Comparison of ENCODE assay signal across 21 cellular contexts in the genomic region with DNA sequence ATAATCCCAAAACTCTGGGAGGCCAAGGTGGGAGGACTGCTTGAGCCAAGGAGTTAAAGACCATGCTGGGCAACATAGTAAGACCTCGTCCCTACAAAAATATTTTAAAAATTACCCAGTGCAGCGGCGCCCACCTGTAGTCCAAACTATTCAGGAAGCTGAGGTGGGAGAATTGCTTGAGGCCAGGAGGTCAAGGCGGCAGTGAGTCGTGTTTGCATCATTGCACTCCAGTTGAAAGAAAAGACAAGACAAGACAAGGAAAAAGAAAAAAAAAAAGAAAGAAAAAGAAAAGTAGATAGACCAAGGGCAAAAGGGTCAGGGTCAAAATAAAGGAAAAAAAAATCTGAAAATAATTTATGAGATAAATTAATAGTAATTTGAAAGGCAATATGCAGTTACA. TPM values are rescaled to one million over a fixed set of nuclear protein-coding genes. Genes with fewer than 3 reads are reported as not detected.
DNase-seq lines count a peak whose midpoint lies in the region; ATAC-seq, FAIRE-seq and TF ChIP-seq lines count a peak whose summit lies in the region.
"Had no signal": no experiment of that assay in that cellular context is flagged by ENCODE, and none has a peak within 500 bp of the region (broad histone marks: within the 10 kb centered on the region; RNA-seq: fewer than 3 reads in every experiment).

No MANE protein-coding gene starts in this region.

- peaks cover 19% of the 10 kb centered on the region for H4K20me1 ChIP-seq in HepG2 (ENCODE audit: insufficient read depth, low read length)
- H4K20me1 ChIP-seq in GM23338 (replicated peaks; ENCODE audit: insufficient read depth), result no peaks in the 10 kb centered on the region; the same call in none of the 2 replicates

- H2AFZ ChIP-seq in HepG2 (ENCODE audit: low read length) (no peak overlapping the region), GM23338 (no peak overlapping the region)

- H3K9me2 ChIP-seq in GM23338 (ENCODE audit: insufficient read depth), result peaks cover 3% of the 10 kb centered on the region; the same call in 1 of the 2 replicates

- H3K27me3 Mint-ChIP-seq in GM23338 (ENCODE audit: insufficient read depth, low read depth, poor library complexity), result peaks cover 4% of the 10 kb centered on the region

- H3K36me3 ChIP-seq in HepG2 (replicated peaks in 1 of 2; ENCODE audit: control insufficient read depth in 1 of 2, insufficient read depth in 2 of 2, low read length in 2 of 2) (peaks cover 0 to 6% of the 10 kb centered on the region in 2 experiments; a peak in 1 of 5 replicates), right lobe of liver (peaks cover 0 to 10% (median 0%) of the 10 kb centered on the region in 4 donors), GM23338 (ENCODE audit: insufficient read depth) (no peaks in the 10 kb centered on the region), ovary (no peaks in the 10 kb centered on the region)

- H3F3A ChIP-seq in GM23338 (replicated peaks; ENCODE audit: low read depth), result no peaks in the 10 kb centered on the region

- H3K9me3 ChIP-seq in HepG2 (ENCODE audit: low read length) (no peaks in the 10 kb centered on the region), right lobe of liver (no peaks in the 10 kb centered on the region), ovary (no peaks in the 10 kb centered on the region)
- H3K9me3 ChIP-seq: A549 had no signal

- no peak overlapping the region for H3K9ac ChIP-seq in HepG2 (ENCODE audit: insufficient read depth, low read depth, low read length)

- H3K79me2 ChIP-seq in HepG2 (ENCODE audit: insufficient read depth, low read length), result peaks cover 87% of the 10 kb centered on the region
- H3K79me2 ChIP-seq in GM23338 (replicated peaks; ENCODE audit: insufficient read depth), result peaks cover 100% of the 10 kb centered on the region

- peaks cover 9% of the 10 kb centered on the region; the same call in 2 of the 3 replicates for H3K36me3 Mint-ChIP-seq in GM23338 (ENCODE audit: low read depth)

- H3K27me3 ChIP-seq in HepG2 (ENCODE audit: control insufficient read depth in 1 of 2, insufficient read depth in 2 of 2, low read length in 2 of 2) (no peaks in the 10 kb centered on the region; a peak in 1 of 5 replicates), right lobe of liver (no peaks in the 10 kb centered on the region), GM23338 (ENCODE audit: insufficient read depth) (no peaks in the 10 kb centered on the region), ovary (no peaks in the 10 kb centered on the region)

- CTCF ChIA-PET in HepG2 (lab: Yijun Ruan, JAX; ENCODE audit: low intra/inter-chr PET ratio, low total read pairs), result no interaction called here

- BruUV-seq in HepG2 (replicated peaks; lab: Mats Ljungman, UMichigan), result no TSS peak

- H3K4me1 Mint-ChIP-seq in GM23338, result peaks cover 18% of the 10 kb centered on the region

- ATAC-seq in HepG2 (no peak), right lobe of liver (no peak), GM23338 (no peak), GM19328 (IDR thresholded peaks at IDR 0.05; ENCODE audit: unreplicated experiment) (no peak)
- ATAC-seq: A549 had no signal

- TF ChIP-seq POLR2A in HepG2 (IDR thresholded peaks at IDR 0.05; ENCODE audit: insufficient read depth in 1 of 2, low read depth in 2 of 2, low read length in 2 of 2) (no peak), right lobe of liver (IDR thresholded peaks at IDR 0.05) (no peak), ovary (IDR thresholded peaks at IDR 0.05) (no peak)

- in situ Hi-C loops in HepG2 (cut with HindIII; ENCODE audit: extremely low pct_ligation_motif_present, low pct_unique_long_range_greater_than_20kb) (no loop called here), GM13976 (cut with MboI; ENCODE audit: low sequenced_read_pairs, unreplicated experiment) (no loop called here)

- no peak for TF ChIP-seq EP300 in HepG2 (IDR thresholded peaks at IDR 0.05; ENCODE audit: low read depth in 2 of 2, low read length in 2 of 2)
- no peak for TF ChIP-seq EP300 in HepG2 (CRISPR knock-in tag; IDR thresholded peaks at IDR 0.05; ENCODE audit: borderline replicate concordance)
- no peak for TF ChIP-seq EP300 in ovary (IDR thresholded peaks at IDR 0.05)

- no peak overlapping the region for H3K4me2 ChIP-seq in HepG2 (ENCODE audit: low read depth, low read length)
- no peak overlapping the region for H3K4me2 ChIP-seq in GM23338
- H3K4me2 ChIP-seq: A549 had no signal

- TF ChIP-seq RAD21 in HepG2 (CRISPR knock-in tag; IDR thresholded peaks at IDR 0.05), result no peak

- no peak overlapping the region for H3K4me3 Mint-ChIP-seq in GM23338
- H3K4me3 Mint-ChIP-seq: CD14-positive monocyte had no signal

- no peaks in the 10 kb centered on the region for H3K9me3 Mint-ChIP-seq in GM23338

- no peak for FAIRE-seq in HepG2 (lab: Jason Lieb, UNC)
- FAIRE-seq: A549, GM19239, H1 had no signal

- TF ChIP-seq CTCF in HepG2 (CRISPR knock-in tag; IDR thresholded peaks at IDR 0.05) (no peak), right lobe of liver (IDR thresholded peaks at IDR 0.05) (no peak), GM23338 (conservative IDR thresholded peaks at IDR 0.05; ENCODE audit: low read depth in 2 of 2) (no peak), ovary (IDR thresholded peaks at IDR 0.05) (no peak), GM13976 (IDR thresholded peaks at IDR 0.05; ENCODE audit: borderline replicate concordance, control extremely low read depth, extremely low read depth, insufficient read depth, missing control alignments) (no peak)

- no peak overlapping the region for H3K27ac ChIP-seq in HepG2 (ENCODE audit: extremely low read length, insufficient read depth, low read length)
- no peak overlapping the region for H3K27ac ChIP-seq in right lobe of liver
- no peak overlapping the region for H3K27ac ChIP-seq in GM23338 (ENCODE audit: low read depth)
- H3K27ac ChIP-seq in ovary, result no peak overlapping the region
- H3K27ac ChIP-seq: A549 had no signal

- WGBS in HepG2 (ENCODE audit: low lambda C conversion rate), result 96% methylated on average over 5 of the region's 5 CpGs
- WGBS in right lobe of liver (ENCODE audit: insufficient coverage, low coverage, low lambda C conversion rate, missing lambda C conversion rate), result 90% methylated on average over 4 of the region's 5 CpGs
- 66 to 77% (median 69%) methylated on average over 5 of the region's 5 CpGs for WGBS in ovary, 3 donors

- DNase-seq in HepG2 (ENCODE audit: low spot score) (no peak), right lobe of liver (no peak), NCI-H226 (peak; percentile 26), glomerular visceral epithelial cell (ENCODE audit: extremely low spot score) (peak; percentile 11), GM23338 (ENCODE audit: low spot score) (no peak), ovary (no peak), GM13976 (ENCODE audit: low spot score) (no peak)
- DNase-seq: COR-L47; Kasumi-1; MV-4-11; NCI-H1436; NCI-H2081 treated with DMSO at 0.1 percent for 48 hours; NCI-H2227 treated with DMSO at 0.1 percent for 48 hours; NCI-H526 treated with DMSO at 0.1 percent for 48 hours; NK-92 treated with Interleukin-12 subunit alpha and Interleukin-12 subunit beta, amount 100 ng/mL, for 24 hours; OCI-M1 had no signal

- peaks cover 35% of the 10 kb centered on the region for H3K4me1 ChIP-seq in HepG2 (ENCODE audit: insufficient read depth, low read length)
- peaks cover 0 to 30% (median 0%) of the 10 kb centered on the region in 4 donors for H3K4me1 ChIP-seq in right lobe of liver
- H3K4me1 ChIP-seq in GM23338 (ENCODE audit: insufficient read depth), result peaks cover 13% of the 10 kb centered on the region
- H3K4me1 ChIP-seq in ovary (ENCODE audit: insufficient read depth), result peaks cover 9% of the 10 kb centered on the region

- intact Hi-C loops in HepG2 (cut with micrococcal nuclease; ENCODE audit: unreplicated experiment) (no loop called here), right lobe of liver (cut with DNase I) (no loop called here), ovary (cut with DNase I) (no loop called here)

- POLR2A ChIA-PET in HepG2 (lab: Yijun Ruan, JAX), result no interaction called here

- H3K27ac Mint-ChIP-seq in GM23338, result no peak overlapping the region

- H3K4me3 ChIP-seq in HepG2 (replicated peaks in 1 of 3; ENCODE audit: insufficient read depth in 1 of 3, low read depth in 2 of 3, low read length in 3 of 3) (no peak overlapping the region), right lobe of liver (no peak overlapping the region), GM23338 (no peak overlapping the region), ovary (no peak overlapping the region)
- H3K4me3 ChIP-seq: A549 had no signal

RNA-seq across cellular contexts. Expression of gene ANXA7, which starts 5.8 kb away (rescaled TPM):
- total RNA-seq in HepG2 (2016; rRNA removed; fragmentation: Illumina TruSeq; extraction: Trizol) (89.0 and 139 TPM in 2 replicates), right lobe of liver (100 to 1,000 TPM in 4 of 6 experiments, 10 to 100 TPM in 2; 79.6 to 139 (median 102) TPM), ovary (100 to 1,000 TPM in 5 of 7 donors, 10 to 100 TPM in 2; 56.3 to 131 (median 115) TPM)
- 10.5 and 13.7 TPM in 2 replicates for total RNA-seq in HepG2 (2016; cell fraction: cytosol; rRNA removed; fragmentation: Illumina TruSeq; extraction: Trizol; ENCODE audit: low read depth)
- total RNA-seq in HepG2 (2016; cell fraction: insoluble cytoplasmic fraction; rRNA removed; fragmentation: Illumina TruSeq; extraction: Trizol), result 94.2 and 145 TPM in 2 replicates
- total RNA-seq in HepG2 (2016; cell fraction: membrane; rRNA removed; fragmentation: Illumina TruSeq; extraction: Trizol), result 21.5 and 22.7 TPM in 2 replicates
- total RNA-seq in HepG2 (2016; cell fraction: nucleus; rRNA removed; fragmentation: Illumina TruSeq; extraction: Trizol), result 39.7 and 46.6 TPM in 2 replicates
- polyA plus RNA-seq in HepG2 (2011; rRNA removed) (54.8 and 59.4 TPM in 2 replicates), GM23338 (2016; fragmentation: Nextera tagmentation; extraction: Ambion mirVana) (77.6 and 80.1 TPM in 2 replicates), ovary (100 to 1,000 TPM in 1 of 2 donors, 10 to 100 TPM in 1; 78.9 to 130 TPM)
- 38.7 and 48.7 TPM in 2 replicates for polyA plus RNA-seq in HepG2 (2011; cell fraction: cytosol; rRNA removed)
- polyA plus RNA-seq in HepG2 (2011; cell fraction: nucleus; rRNA removed), result 28.0 and 34.8 TPM in 2 replicates
- polyA plus RNA-seq in HepG2 (2012), result 48.1 and 51.9 TPM in 2 replicates
- polyA plus RNA-seq in HepG2 (2016; cell fraction: cytosol; fragmentation: Illumina TruSeq; extraction: Trizol; ENCODE audit: low read depth), result 7.4 and 8.4 TPM in 2 replicates
- 157 and 162 TPM in 2 replicates for polyA plus RNA-seq in HepG2 (2016; cell fraction: insoluble cytoplasmic fraction; fragmentation: Illumina TruSeq; extraction: Trizol; ENCODE audit: low read depth)
- 13.1 and 14.0 TPM in 2 replicates for polyA plus RNA-seq in HepG2 (2016; cell fraction: membrane; fragmentation: Illumina TruSeq; extraction: Trizol; ENCODE audit: low read depth)
- 64.1 and 68.1 TPM in 2 replicates for polyA plus RNA-seq in HepG2 (2016; cell fraction: nucleus; fragmentation: Illumina TruSeq; extraction: Trizol; ENCODE audit: insufficient read depth, low read depth)
- 99.7 and 122 TPM in 2 replicates for polyA minus RNA-seq in HepG2 (2011; rRNA and poly(A)+ RNA removed; ENCODE audit: low replicate concordance)
- 42.4 and 48.0 TPM in 2 replicates for polyA minus RNA-seq in HepG2 (2011; cell fraction: cytosol; rRNA and poly(A)+ RNA removed)
- 29.0 and 39.9 TPM in 2 replicates for polyA minus RNA-seq in HepG2 (2011; cell fraction: nucleus; rRNA and poly(A)+ RNA removed)
- total RNA-seq in GM23338 (2014; rRNA removed; shearing (Covaris generic)), result 63.7 and 71.4 TPM in 2 replicates

RNA-seq across cellular contexts. Expression of gene MSS51, which starts 25.3 kb away (rescaled TPM):
- total RNA-seq in HepG2 (2016; rRNA removed; fragmentation: Illumina TruSeq; extraction: Trizol) (0.18 and 0.91 TPM in 2 replicates), right lobe of liver (under 1 TPM; 0.19 to 0.73 (median 0.62) TPM), ovary (1 to 10 TPM; 1.1 to 3.5 (median 2.2) TPM)
- total RNA-seq in HepG2 (2016; cell fraction: cytosol; rRNA removed; fragmentation: Illumina TruSeq; extraction: Trizol; ENCODE audit: low read depth), result 0.09 and 0.20 TPM in 2 replicates
- total RNA-seq in HepG2 (2016; cell fraction: insoluble cytoplasmic fraction; rRNA removed; fragmentation: Illumina TruSeq; extraction: Trizol), result 0.25 and 0.78 TPM in 2 replicates
- 0.12 and 0.24 TPM in 2 replicates for total RNA-seq in HepG2 (2016; cell fraction: membrane; rRNA removed; fragmentation: Illumina TruSeq; extraction: Trizol)
- total RNA-seq in HepG2 (2016; cell fraction: nucleus; rRNA removed; fragmentation: Illumina TruSeq; extraction: Trizol), result 1.7 and 1.8 TPM in 2 replicates
- polyA plus RNA-seq in HepG2 (2011; rRNA removed) (2.3 and 2.4 TPM in 2 replicates), GM23338 (2016; fragmentation: Nextera tagmentation; extraction: Ambion mirVana) (1.1 and 1.9 TPM in 2 replicates), ovary (1 to 10 TPM; 1.3 to 1.5 TPM)
- 0.52 and 0.54 TPM in 2 replicates for polyA plus RNA-seq in HepG2 (2011; cell fraction: cytosol; rRNA removed)
- polyA plus RNA-seq in HepG2 (2011; cell fraction: nucleus; rRNA removed), result 7.4 and 7.6 TPM in 2 replicates
- 0.76 and 1.1 TPM in 2 replicates for polyA plus RNA-seq in HepG2 (2012)
- polyA plus RNA-seq in HepG2 (2016; cell fraction: cytosol; fragmentation: Illumina TruSeq; extraction: Trizol; ENCODE audit: low read depth), result 0.09 TPM in 1 of 2 replicates, not detected in the other
- 0.12 and 0.15 TPM in 2 replicates for polyA plus RNA-seq in HepG2 (2016; cell fraction: insoluble cytoplasmic fraction; fragmentation: Illumina TruSeq; extraction: Trizol; ENCODE audit: low read depth)
- 0.11 and 0.16 TPM in 2 replicates for polyA plus RNA-seq in HepG2 (2016; cell fraction: membrane; fragmentation: Illumina TruSeq; extraction: Trizol; ENCODE audit: low read depth)
- 2.8 and 3.4 TPM in 2 replicates for polyA plus RNA-seq in HepG2 (2016; cell fraction: nucleus; fragmentation: Illumina TruSeq; extraction: Trizol; ENCODE audit: insufficient read depth, low read depth)
- 2.2 and 2.7 TPM in 2 replicates for polyA minus RNA-seq in HepG2 (2011; rRNA and poly(A)+ RNA removed; ENCODE audit: low replicate concordance)
- 0.26 and 0.30 TPM in 2 replicates for polyA minus RNA-seq in HepG2 (2011; cell fraction: cytosol; rRNA and poly(A)+ RNA removed)
- 6.8 and 7.6 TPM in 2 replicates for polyA minus RNA-seq in HepG2 (2011; cell fraction: nucleus; rRNA and poly(A)+ RNA removed)
- 3.9 and 5.1 TPM in 2 replicates for total RNA-seq in GM23338 (2014; rRNA removed; shearing (Covaris generic))
- polyA plus RNA-seq: CD14-positive monocyte had no signal

RNA-seq across cellular contexts. Expression of gene CFAP70, which starts 49.4 kb away (rescaled TPM):
- total RNA-seq in HepG2 (2016; rRNA removed; fragmentation: Illumina TruSeq; extraction: Trizol) (0.13 and 0.27 TPM in 2 replicates), right lobe of liver (1 to 10 TPM in 5 of 6 experiments, under 1 TPM in 1; 0.98 to 2.6 (median 1.4) TPM), ovary (10 to 100 TPM in 1 of 7 donors, 1 to 10 TPM in 6; 1.8 to 36.9 (median 3.9) TPM)
- total RNA-seq in HepG2 (2016; cell fraction: cytosol; rRNA removed; fragmentation: Illumina TruSeq; extraction: Trizol; ENCODE audit: low read depth), result 0.09 TPM in 1 of 2 replicates, not detected in the other
- 0.24 and 0.25 TPM in 2 replicates for total RNA-seq in HepG2 (2016; cell fraction: insoluble cytoplasmic fraction; rRNA removed; fragmentation: Illumina TruSeq; extraction: Trizol)
- 0.06 and 0.10 TPM in 2 replicates for total RNA-seq in HepG2 (2016; cell fraction: membrane; rRNA removed; fragmentation: Illumina TruSeq; extraction: Trizol)
- 0.37 and 0.47 TPM in 2 replicates for total RNA-seq in HepG2 (2016; cell fraction: nucleus; rRNA removed; fragmentation: Illumina TruSeq; extraction: Trizol)
- polyA plus RNA-seq in HepG2 (2011; rRNA removed) (0.33 and 0.38 TPM in 2 replicates), GM23338 (2016; fragmentation: Nextera tagmentation; extraction: Ambion mirVana) (0.24 and 0.87 TPM in 2 replicates), ovary (1 to 10 TPM; 1.8 to 3.8 TPM)
- 0.08 and 0.14 TPM in 2 replicates for polyA plus RNA-seq in HepG2 (2011; cell fraction: cytosol; rRNA removed)
- polyA plus RNA-seq in HepG2 (2011; cell fraction: nucleus; rRNA removed), result 0.59 and 0.73 TPM in 2 replicates
- 0.24 and 0.31 TPM in 2 replicates for polyA plus RNA-seq in HepG2 (2012)
- polyA plus RNA-seq in HepG2 (2016; cell fraction: cytosol; fragmentation: Illumina TruSeq; extraction: Trizol; ENCODE audit: low read depth), result not detected in 2 replicates
- 0.05 and 0.12 TPM in 2 replicates for polyA plus RNA-seq in HepG2 (2016; cell fraction: insoluble cytoplasmic fraction; fragmentation: Illumina TruSeq; extraction: Trizol; ENCODE audit: low read depth)
- polyA plus RNA-seq in HepG2 (2016; cell fraction: membrane; fragmentation: Illumina TruSeq; extraction: Trizol; ENCODE audit: low read depth), result not detected in 2 replicates
- 0.79 and 0.90 TPM in 2 replicates for polyA plus RNA-seq in HepG2 (2016; cell fraction: nucleus; fragmentation: Illumina TruSeq; extraction: Trizol; ENCODE audit: insufficient read depth, low read depth)
- polyA minus RNA-seq in HepG2 (2011; rRNA and poly(A)+ RNA removed; ENCODE audit: low replicate concordance), result 0.14 and 0.98 TPM in 2 replicates
- not detected in 2 replicates for polyA minus RNA-seq in HepG2 (2011; cell fraction: cytosol; rRNA and poly(A)+ RNA removed)
- polyA minus RNA-seq in HepG2 (2011; cell fraction: nucleus; rRNA and poly(A)+ RNA removed), result 1.1 and 1.5 TPM in 2 replicates
- 0.08 and 0.17 TPM in 2 replicates for total RNA-seq in GM23338 (2014; rRNA removed; shearing (Covaris generic))

Comparison
In these comparisons a context has a peak if more than half of its experiments do, and no peak if none do; other contexts are left out.
1. DNase-seq: peak in NCI-H226 (single experiment) and glomerular visceral epithelial cell (single experiment); none in HepG2 (single experiment), right lobe of liver (0 of 3), GM23338 (single experiment), ovary (0 of 5) and GM13976 (single experiment).